Comparison of ENCODE assay signal across 9 cellular contexts in the genomic region with DNA sequence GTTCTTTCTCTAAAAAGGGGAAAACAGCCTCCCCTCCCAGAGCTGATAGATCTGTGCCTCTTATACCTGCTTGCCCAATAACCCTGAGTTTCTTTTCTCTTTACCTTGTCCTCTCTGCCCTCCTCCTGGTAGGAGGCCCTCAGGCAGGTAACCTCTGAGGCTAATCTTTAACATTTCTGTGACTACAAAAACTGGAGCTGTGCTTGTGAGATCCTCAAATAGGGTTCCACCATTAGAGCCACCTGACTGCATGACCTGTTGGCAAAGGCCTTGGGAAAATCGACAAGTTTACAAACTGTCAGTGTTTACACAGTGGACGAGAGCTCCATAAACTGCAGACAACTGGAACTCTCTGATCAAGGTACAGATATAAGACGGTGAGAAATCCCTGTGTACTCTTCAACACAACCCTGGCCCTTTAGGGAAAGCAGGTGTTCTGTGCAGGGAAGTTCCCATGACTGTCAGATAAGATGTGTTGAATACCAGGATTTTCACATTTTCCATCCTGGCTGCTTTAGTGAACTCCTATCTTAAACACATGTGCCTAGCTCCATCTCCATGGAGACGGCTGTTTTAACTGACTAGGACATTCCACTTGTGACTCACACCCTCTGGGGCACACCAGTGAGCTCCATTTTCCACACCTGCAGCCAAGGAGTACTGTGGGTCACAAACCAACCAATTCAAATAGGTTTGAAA. TPM values are rescaled to one million over a fixed set of nuclear protein-coding genes. Genes with fewer than 3 reads are reported as not detected.
DNase-seq lines count a peak whose midpoint lies in the region; FAIRE-seq and TF ChIP-seq lines count a peak whose summit lies in the region.
"Had no signal": no experiment of that assay in that cellular context is flagged by ENCODE, and none has a peak within 500 bp of the region (broad histone marks: within the 10 kb centered on the region; RNA-seq: fewer than 3 reads in every experiment).

No MANE protein-coding gene starts in this region.

- no peak for TF ChIP-seq CTCF in Caco-2 (IDR thresholded peaks at IDR 0.05; ENCODE audit: insufficient read depth in 1 of 2, low read depth in 1 of 2, low read length in 1 of 2, severe bottlenecking in 1 of 2, unreplicated experiment in 1 of 2)

- CTCF ChIA-PET in Caco-2 (lab: Charles Lee) = interaction anchor here (0.8 to 2.0 kb wide), 15 partner anchors 10 to 555 kb away, joined by 3 to 36 read pairs (median 4); no protein-coding TSS in a partner anchor

- peaks cover 4% of the 10 kb centered on the region; the same call in 1 of the 2 replicates for H3K36me3 ChIP-seq in Caco-2 (ENCODE audit: control insufficient read depth, insufficient read depth, low read length)

- H3K9me3 Mint-ChIP-seq in Caco-2 (ENCODE audit: unreplicated experiment) = no peaks in the 10 kb centered on the region

- FAIRE-seq in GM19239 (lab: Jason Lieb, UNC) = no peak
- FAIRE-seq: frontal cortex had no signal

- BruUV-seq in Caco-2 (replicated peaks; lab: Mats Ljungman, UMichigan) = no TSS peak

- peaks cover 19% of the 10 kb centered on the region for H3K36me3 Mint-ChIP-seq in Caco-2 (ENCODE audit: insufficient read depth, unreplicated experiment)

- no peaks in the 10 kb centered on the region for H3K27me3 ChIP-seq in Caco-2 (replicated peaks; ENCODE audit: control insufficient read depth, insufficient read depth, low read length)

- DNase-seq in Caco-2 = peak; percentile 84 to 90
- DNase-seq in NCI-H510A (lab: John Stamatoyannopoulos, UW) = peak; percentile 53
- peak; percentile 72 for DNase-seq in dedifferentiated amniotic fluid mesenchymal stem cell (ENCODE audit: extremely low spot score)
- peak; percentile 71 for DNase-seq in myocyte (ENCODE audit: low read depth)
- DNase-seq in GM19240 (ENCODE audit: insufficient read length, low spot score) = no peak
- no peak for DNase-seq in GM19239 (ENCODE audit: insufficient read length, low spot score)
- DNase-seq in foreskin melanocyte = no peak
- DNase-seq in NK-92 (lab: John Stamatoyannopoulos, UW; ENCODE audit: unreplicated experiment) = no peak

- H3K4me3 Mint-ChIP-seq in Caco-2 (ENCODE audit: unreplicated experiment) = peak overlapping the region; percentile 23

- H3K27ac Mint-ChIP-seq in Caco-2 (ENCODE audit: unreplicated experiment) = peak overlapping the region; percentile 95

- H3K27me3 Mint-ChIP-seq in Caco-2 (ENCODE audit: insufficient read depth, unreplicated experiment) = no peaks in the 10 kb centered on the region

- no peaks in the 10 kb centered on the region for H3K9me3 ChIP-seq in Caco-2

- H3K4me3 ChIP-seq in Caco-2 (ENCODE audit: low read depth, low read length) = no peak overlapping the region

- H3K4me1 Mint-ChIP-seq in Caco-2 (ENCODE audit: low read depth, unreplicated experiment) = peaks cover 13% of the 10 kb centered on the region

- intact Hi-C loops in Caco-2 (cut with micrococcal nuclease; ENCODE audit: unreplicated experiment) = loop anchor here (10.0 kb wide), 1 partner anchor 283 kb away; no protein-coding TSS in a partner anchor

- POLR2A ChIA-PET in Caco-2 (lab: Charles Lee) = interaction anchor here (0.5 to 1.0 kb wide), 3 partner anchors 87 to 106 kb away, joined by 3 to 9 read pairs (median 7); no protein-coding TSS in a partner anchor

- H3K4me1 ChIP-seq in Caco-2 = peaks cover 38% of the 10 kb centered on the region

RNA-seq across cellular contexts. Expression of gene ECE1, which starts 38.3 kb away (rescaled TPM):
- total RNA-seq in Caco-2 (2022) = 49.6 and 50.2 TPM in 2 replicates
- 15.9 and 17.0 TPM in 2 replicates for total RNA-seq in myocyte
- polyA plus RNA-seq in myocyte (2012) = 59.1 TPM

Comparison
In these comparisons a context has a peak if more than half of its experiments do, and no peak if none do; other contexts are left out.
1. DNase-seq: peak in Caco-2 (2 of 2), NCI-H510A (single experiment), dedifferentiated amniotic fluid mesenchymal stem cell (single experiment) and myocyte (single experiment); none in GM19240 (single experiment), GM19239 (single experiment), foreskin melanocyte (single experiment) and NK-92 (single experiment).